9 cellular contexts compared by ENCODE assay signal in the genomic region with DNA sequence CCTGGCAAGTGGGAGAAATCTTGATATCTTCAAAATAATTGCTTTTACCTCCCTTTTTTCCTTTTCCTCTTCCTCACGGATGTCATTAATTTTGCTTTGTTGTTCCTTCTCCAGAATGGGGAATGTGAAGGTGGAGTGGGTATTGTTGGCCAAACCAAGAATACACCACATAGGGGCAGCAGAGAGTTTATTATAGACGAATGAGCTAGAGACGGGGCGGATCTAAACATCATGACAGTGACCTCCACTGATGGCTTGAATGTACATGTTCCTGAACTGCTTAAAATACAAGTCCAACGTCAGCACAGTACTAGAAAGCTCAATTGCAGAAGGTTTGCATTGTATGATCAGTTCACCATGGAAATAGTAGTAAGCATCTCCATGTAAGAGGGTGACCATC.
A peak's percentile ranks its signal among the peaks of the same experiment; 100 is the strongest.
DNase-seq lines count a peak whose midpoint lies in the region; FAIRE-seq and TF ChIP-seq lines count a peak whose summit lies in the region.
"Had no signal": no experiment of that assay in that cellular context is flagged by ENCODE, and none has a peak within 500 bp of the region (broad histone marks: within the 10 kb centered on the region; RNA-seq: fewer than 3 reads in every experiment).

No MANE protein-coding gene starts in this region.

- no peak overlapping the region for H3K27ac ChIP-seq in osteoblast (ENCODE audit: low read depth, low read length)
- H3K27ac ChIP-seq in colonic mucosa, result no peak overlapping the region

- peaks cover 12% of the 10 kb centered on the region for H3K4me1 ChIP-seq in osteoblast (ENCODE audit: insufficient read depth, low read length)
- no peaks in the 10 kb centered on the region for H3K4me1 ChIP-seq in colonic mucosa

- H3K9me3 Mint-ChIP-seq in Calu3 (ENCODE audit: low read depth, unreplicated experiment), result peaks cover 4% of the 10 kb centered on the region

- DNase-seq in NCI-H1105 treated with DMSO at 0.1 percent for 48 hours (lab: John Stamatoyannopoulos, UW), result peak; percentile 53
- DNase-seq in NCI-H1105 (lab: John Stamatoyannopoulos, UW), result no peak
- peak; percentile 12 for DNase-seq in HTR-8/SVneo (ENCODE audit: insufficient read length, low spot score)
- DNase-seq in astrocyte of the hippocampus (ENCODE audit: low read depth, low spot score), result peak; percentile 4
- DNase-seq in osteoblast (ENCODE audit: insufficient read length, low spot score, missing footprints), result peak; percentile 59
- DNase-seq in kidney glomerular epithelial cell (lab: John Stamatoyannopoulos, UW), result no peak
- no peak for DNase-seq in colonic mucosa
- no peak for DNase-seq in Calu3
- DNase-seq: naive B cell had no signal

- H3K27me3 Mint-ChIP-seq in Calu3 (ENCODE audit: unreplicated experiment), result no peaks in the 10 kb centered on the region

- H3K79me2 ChIP-seq in osteoblast (ENCODE audit: insufficient read depth, low read length), result no peaks in the 10 kb centered on the region

- BruUV-seq in Calu3 (replicated peaks; lab: Mats Ljungman, UMichigan), result no TSS peak

- no peak overlapping the region for H3K9ac ChIP-seq in colonic mucosa (ENCODE audit: low read depth in 2 of 2, low read length in 2 of 2)

- no peak overlapping the region for H3K4me2 ChIP-seq in osteoblast (ENCODE audit: insufficient read depth, low read length)

- H3K9me3 ChIP-seq in osteoblast (ENCODE audit: low read depth, low read length) (no peaks in the 10 kb centered on the region), colonic mucosa (no peaks in the 10 kb centered on the region)

- TF ChIP-seq CTCF in osteoblast (IDR thresholded peaks at IDR 0.05; ENCODE audit: extremely low read depth, low read depth, low read length) (peak; percentile 46), colonic mucosa (IDR thresholded peaks at IDR 0.05) (no peak), Calu3 (IDR thresholded peaks at IDR 0.05; ENCODE audit: unreplicated experiment) (no peak)

- H3K36me3 Mint-ChIP-seq in Calu3 (ENCODE audit: insufficient read depth, unreplicated experiment), result no peaks in the 10 kb centered on the region
- H3K36me3 Mint-ChIP-seq: naive B cell had no signal

- CTCF ChIA-PET in Calu3 (lab: Charles Lee), result no interaction called here

- H3K27ac Mint-ChIP-seq in Calu3 (ENCODE audit: unreplicated experiment), result no peak overlapping the region
- H3K27ac Mint-ChIP-seq: naive B cell had no signal

- H3K4me1 Mint-ChIP-seq in Calu3 (ENCODE audit: low read depth, unreplicated experiment), result peaks cover 7% of the 10 kb centered on the region
- H3K4me1 Mint-ChIP-seq: naive B cell had no signal

- no peak overlapping the region for H3K4me3 Mint-ChIP-seq in Calu3 (ENCODE audit: low read depth, unreplicated experiment)
- H3K4me3 Mint-ChIP-seq: naive B cell had no signal

- FAIRE-seq in HTR-8/SVneo (lab: Jason Lieb, UNC), result no peak

- H2AFZ ChIP-seq in osteoblast (ENCODE audit: low read length), result no peak overlapping the region

- intact Hi-C loops in colonic mucosa (cut with DNase I) (no loop called here), Calu3 (cut with micrococcal nuclease; ENCODE audit: unreplicated experiment) (loop anchor here (10.0 kb wide), 1 partner anchor 114 kb away; no protein-coding TSS in a partner anchor)

- H3K36me3 ChIP-seq in osteoblast (ENCODE audit: insufficient read depth, low read length) (no peaks in the 10 kb centered on the region), colonic mucosa (no peaks in the 10 kb centered on the region)

- H3K4me3 ChIP-seq in osteoblast (ENCODE audit: insufficient read depth, low read length) (no peak overlapping the region), colonic mucosa (no peak overlapping the region)

- H4K20me1 ChIP-seq in osteoblast (ENCODE audit: insufficient read depth, low read length), result no peaks in the 10 kb centered on the region

- H3K27me3 ChIP-seq in osteoblast (ENCODE audit: insufficient read depth, low read length) (no peaks in the 10 kb centered on the region), colonic mucosa (no peaks in the 10 kb centered on the region)

Comparison
In these comparisons a context has a peak if more than half of its experiments do, and no peak if none do; other contexts are left out.
1. DNase-seq: peak in NCI-H1105 treated with DMSO at 0.1 percent for 48 hours (single experiment), HTR-8/SVneo (single experiment), astrocyte of the hippocampus (single experiment) and osteoblast (single experiment); none in NCI-H1105 (single experiment), kidney glomerular epithelial cell (single experiment), colonic mucosa (single experiment) and Calu3 (single experiment).